ENCODE assay signal across 11 cellular contexts in the genomic region with DNA sequence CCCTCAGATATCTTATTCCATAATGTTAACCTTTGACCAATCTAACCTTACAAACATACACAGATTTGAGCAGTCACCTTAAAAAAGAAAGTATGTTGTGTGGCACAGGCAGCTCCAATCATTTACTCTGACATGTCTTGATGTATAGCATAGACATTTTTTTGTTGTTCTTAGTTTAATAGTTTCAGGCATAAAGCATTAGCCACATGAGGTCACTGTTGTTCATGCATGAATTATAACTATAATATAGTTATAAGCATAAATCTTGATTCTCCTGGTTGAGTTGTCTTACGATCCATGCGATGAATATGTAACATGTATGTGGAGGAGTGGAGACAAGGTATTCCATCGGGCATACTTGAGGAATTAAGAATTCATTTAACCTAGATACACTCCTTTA. TPM values are rescaled to one million over a fixed set of nuclear protein-coding genes. Genes with fewer than 3 reads are reported as not detected.
DNase-seq lines count a peak whose midpoint lies in the region; ATAC-seq and TF ChIP-seq lines count a peak whose summit lies in the region.
"Had no signal": no experiment of that assay in that cellular context is flagged by ENCODE, and none has a peak within 500 bp of the region (broad histone marks: within the 10 kb centered on the region; RNA-seq: fewer than 3 reads in every experiment).

No MANE protein-coding gene starts in this region.

- no peak for TF ChIP-seq POLR2A in suprapubic skin (IDR thresholded peaks at IDR 0.05)

- no peaks in the 10 kb centered on the region for H3K27me3 ChIP-seq in RWPE2 (ENCODE audit: insufficient read depth, poor library complexity, severe bottlenecking)
- no peaks in the 10 kb centered on the region for H3K27me3 ChIP-seq in suprapubic skin

- CTCF ChIA-PET in GM10248 (lab: Yijun Ruan, JAX): interaction anchor here (1.0 to 3.4 kb wide), 6 partner anchors 10 to 119 kb away, joined by 3 to 12 read pairs (median 4); no protein-coding TSS in a partner anchor

- H3K4me1 ChIP-seq in RWPE2 (ENCODE audit: insufficient read depth, poor library complexity, severe bottlenecking): no peaks in the 10 kb centered on the region
- no peaks in the 10 kb centered on the region for H3K4me1 ChIP-seq in suprapubic skin

- ATAC-seq in RWPE2 (ENCODE audit: low read depth) (peak; percentile 66; the same call in 2 of the 3 replicates), HG03139 (IDR thresholded peaks at IDR 0.05; ENCODE audit: unreplicated experiment) (no peak), GM19452 (IDR thresholded peaks at IDR 0.05; ENCODE audit: unreplicated experiment) (no peak)

- no peaks in the 10 kb centered on the region for H3K9me3 ChIP-seq in RWPE2 (ENCODE audit: severe bottlenecking)
- H3K9me3 ChIP-seq in suprapubic skin: no peaks in the 10 kb centered on the region

- H3K27ac ChIP-seq in RWPE2 (ENCODE audit: poor library complexity, severe bottlenecking): no peak overlapping the region
- no peak overlapping the region for H3K27ac ChIP-seq in suprapubic skin

- TF ChIP-seq CTCF in GM10248 (IDR thresholded peaks at IDR 0.05; ENCODE audit: control extremely low read depth, extremely low read depth, low read depth, missing control alignments) (peak; percentile 36), LNCaP clone FGC (IDR thresholded peaks at IDR 0.05; ENCODE audit: control insufficient read depth, extremely low read depth, insufficient read depth) (peak; percentile 46), RWPE2 (IDR thresholded peaks at IDR 0.05; ENCODE audit: poor library complexity, severe bottlenecking) (peak; percentile 66), suprapubic skin (IDR thresholded peaks at IDR 0.05) (no peak)

- POLR2A ChIA-PET in GM10248 (lab: Yijun Ruan, JAX): no interaction called here

- H3K36me3 ChIP-seq in RWPE2 (ENCODE audit: low read depth) (no peaks in the 10 kb centered on the region), suprapubic skin (no peaks in the 10 kb centered on the region)

- no peak for TF ChIP-seq EP300 in suprapubic skin (IDR thresholded peaks at IDR 0.05)

- DNase-seq in GM10248 (ENCODE audit: extremely low spot score) (no peak), LNCaP clone FGC (ENCODE audit: low read depth) (no peak), RWPE2 (ENCODE audit: low spot score) (no peak), inferior parietal cortex (ENCODE audit: extremely low spot score) (peak; percentile 58), suprapubic skin (ENCODE audit: low spot score in 2 of 2) (no peak)
- no peak for DNase-seq in effector CD8-positive, alpha-beta T cell (lab: John Stamatoyannopoulos, UW)
- DNase-seq: activated T-cell treated with anti-CD3 and anti-CD28 coated beads, Interleukin-2, amount 50 U/mL, for 1 hour; kidney glomerular epithelial cell; Right ventricle myocardium superior had no signal

- 27% methylated on average over 3 of the region's 3 CpGs for WGBS in suprapubic skin

- H3K4me3 ChIP-seq in LNCaP clone FGC (ENCODE audit: low read depth, low read length) (no peak overlapping the region), RWPE2 (ENCODE audit: severe bottlenecking) (no peak overlapping the region), suprapubic skin (no peak overlapping the region)

RNA-seq across cellular contexts. Expression of gene NKAIN2, which starts 26.1 kb away (rescaled TPM):
- under 1 TPM in 1 of 4 donors, not detected in 3; 0.40 TPM for total RNA-seq in suprapubic skin

Comparison
In these comparisons a context has a peak if more than half of its experiments do, and no peak if none do; other contexts are left out.
1. CTCF ChIP-seq: peak in GM10248 (single experiment), LNCaP clone FGC (single experiment) and RWPE2 (single experiment); none in suprapubic skin (0 of 2).